Comparison of ENCODE assay signal across 8 cellular contexts in genomic region chr16:54928421-54929089, GRCh38. TPM values are rescaled to one million over a fixed set of nuclear protein-coding genes. Genes with fewer than 3 reads are reported as not detected.
DNase-seq lines count a peak whose midpoint lies in the region; ATAC-seq and TF ChIP-seq lines count a peak whose summit lies in the region.

No MANE protein-coding gene starts in this region.

- intact Hi-C loops in activated T-helper 1 cell treated with anti-CD3 and anti-CD28 coated beads, Interleukin-12 subunit alpha, Interleukin-12 subunit beta, Interleukin-2, Interleukin-4 antibody, amounts not matched to agents 30 ng/mL and 10 ng/mL and 1 ng/mL, durations not matched to agents 14 hours and 24 hours and 36 hours (cut with micrococcal nuclease), result loop anchor here (1.0 to 5.0 kb wide), 5 partner anchors 9 to 1224 kb away; partner anchors contain the start of gene FTO
- intact Hi-C loops in heart left ventricle (cut with DNase I), result loop anchor here in 8 of 10 donors (2.0 to 10.0 kb wide), 14 partner anchors 111 to 1494 kb away; partner anchors contain the start of genes IRX3 (in 4 of the 8) and RBL2 (in 1 of the 8)

- H3K27me3 ChIP-seq in BE2C (no peaks in the 10 kb centered on the region), heart left ventricle (peaks cover 0 to 63% (median 18%) of the 10 kb centered on the region in 9 donors), rectal smooth muscle tissue (ENCODE audit: control insufficient read depth, insufficient read depth, low read length) (peaks cover 47% of the 10 kb centered on the region)

- DNase-seq in BE2C (peak; percentile 75), NCI-H2171 (lab: John Stamatoyannopoulos, UW) (peak; percentile 77), heart left ventricle (peak; percentile 78 to 88 (median 86)), cerebellar cortex (ENCODE audit: low spot score) (no peak)
- DNase-seq in activated T-helper 1 cell treated with anti-CD3 and anti-CD28 coated beads, Interleukin-12 subunit alpha, Interleukin-12 subunit beta, Interleukin-2, Interleukin-4 antibody, amounts not matched to agents 30 ng/mL and 10 ng/mL and 1 ng/mL, durations not matched to agents 14 hours and 24 hours and 36 hours (ENCODE audit: low spot score), result no peak

- peak overlapping the region; percentile 88 for H3K4me3 Mint-ChIP-seq in activated T-helper 1 cell treated with anti-CD3 and anti-CD28 coated beads, Interleukin-12 subunit alpha, Interleukin-12 subunit beta, Interleukin-2, Interleukin-4 antibody, amounts not matched to agents 30 ng/mL and 10 ng/mL and 1 ng/mL, durations not matched to agents 14 hours and 24 hours and 36 hours

- H3K9me3 Mint-ChIP-seq in activated T-helper 1 cell treated with anti-CD3 and anti-CD28 coated beads, Interleukin-12 subunit alpha, Interleukin-12 subunit beta, Interleukin-2, Interleukin-4 antibody, amounts not matched to agents 30 ng/mL and 10 ng/mL and 1 ng/mL, durations not matched to agents 14 hours and 24 hours and 36 hours, result peaks cover 17% of the 10 kb centered on the region

- WGBS in heart left ventricle, 4 donors, result 0 to 1% (median 0%) methylated on average over 18 to 99 of the region's 99 CpGs

- peak overlapping the region; percentile 91 for H3K4me3 ChIP-seq in BE2C (ENCODE audit: low read depth, low read length)
- peak overlapping the region; percentile 60 to 86 (median 74) for H3K4me3 ChIP-seq in heart left ventricle
- peak overlapping the region; percentile 59 for H3K4me3 ChIP-seq in rectal smooth muscle tissue (ENCODE audit: low read length)

- H3K9ac ChIP-seq in rectal smooth muscle tissue (ENCODE audit: low read length), result no peak overlapping the region

- H3K27me3 Mint-ChIP-seq in activated T-helper 1 cell treated with anti-CD3 and anti-CD28 coated beads, Interleukin-12 subunit alpha, Interleukin-12 subunit beta, Interleukin-2, Interleukin-4 antibody, amounts not matched to agents 30 ng/mL and 10 ng/mL and 1 ng/mL, durations not matched to agents 14 hours and 24 hours and 36 hours (ENCODE audit: insufficient read depth), result peaks cover 65% of the 10 kb centered on the region

- ATAC-seq in GM18508 (IDR thresholded peaks at IDR 0.05; ENCODE audit: insufficient read depth, unreplicated experiment) (peak; percentile 10), HG02943 (IDR thresholded peaks at IDR 0.05; ENCODE audit: low read depth, unreplicated experiment) (peak; percentile 39), heart left ventricle (peak; percentile 6 to 71 (median 39))

- H3K36me3 ChIP-seq in BE2C (no peaks in the 10 kb centered on the region; the same call in 1 of the 2 replicates), heart left ventricle (peaks cover 0 to 7% (median 0%) of the 10 kb centered on the region in 9 donors), rectal smooth muscle tissue (ENCODE audit: control insufficient read depth, insufficient read depth, low read length) (no peaks in the 10 kb centered on the region)

- H3K27ac ChIP-seq in heart left ventricle, result peak overlapping the region; percentile 79 to 96 (median 90)
- no peak overlapping the region for H3K27ac ChIP-seq in rectal smooth muscle tissue (ENCODE audit: low read depth, low read length)

- peaks cover 21% of the 10 kb centered on the region for H3K4me1 Mint-ChIP-seq in activated T-helper 1 cell treated with anti-CD3 and anti-CD28 coated beads, Interleukin-12 subunit alpha, Interleukin-12 subunit beta, Interleukin-2, Interleukin-4 antibody, amounts not matched to agents 30 ng/mL and 10 ng/mL and 1 ng/mL, durations not matched to agents 14 hours and 24 hours and 36 hours (ENCODE audit: low read depth)

- H3K27ac Mint-ChIP-seq in activated T-helper 1 cell treated with anti-CD3 and anti-CD28 coated beads, Interleukin-12 subunit alpha, Interleukin-12 subunit beta, Interleukin-2, Interleukin-4 antibody, amounts not matched to agents 30 ng/mL and 10 ng/mL and 1 ng/mL, durations not matched to agents 14 hours and 24 hours and 36 hours, result no peak overlapping the region

- no peaks in the 10 kb centered on the region for H3K9me3 ChIP-seq in BE2C
- H3K9me3 ChIP-seq in heart left ventricle, result no peaks in the 10 kb centered on the region

- TF ChIP-seq POLR2A in heart left ventricle (IDR thresholded peaks at IDR 0.05), result no peak

- H3K4me1 ChIP-seq in BE2C (peaks cover 6% of the 10 kb centered on the region), heart left ventricle (peaks cover 0 to 39% (median 7%) of the 10 kb centered on the region in 12 donors), rectal smooth muscle tissue (ENCODE audit: control insufficient read depth, insufficient read depth, low read length) (peaks cover 11% of the 10 kb centered on the region)

- H3K36me3 Mint-ChIP-seq in activated T-helper 1 cell treated with anti-CD3 and anti-CD28 coated beads, Interleukin-12 subunit alpha, Interleukin-12 subunit beta, Interleukin-2, Interleukin-4 antibody, amounts not matched to agents 30 ng/mL and 10 ng/mL and 1 ng/mL, durations not matched to agents 14 hours and 24 hours and 36 hours (ENCODE audit: low read depth), result peaks cover 5% of the 10 kb centered on the region

- no peak for TF ChIP-seq CTCF in BE2C (IDR thresholded peaks at IDR 0.05; ENCODE audit: low read depth, low read length)
- TF ChIP-seq CTCF in heart left ventricle (IDR thresholded peaks at IDR 0.05), result peak in 3 of 12 donors; percentile 17 to 34 (median 17)

RNA-seq across cellular contexts. Expression of gene IRX5, which starts 2.1 kb away (rescaled TPM):
- polyA plus RNA-seq in BE2C (2012; ENCODE audit: insufficient read depth, insufficient read length, low read depth), result 4.6 TPM
- total RNA-seq in activated T-helper 1 cell treated with anti-CD3 and anti-CD28 coated beads, Interleukin-12 subunit alpha, Interleukin-12 subunit beta, Interleukin-2, Interleukin-4 antibody, amounts not matched to agents 30 ng/mL and 10 ng/mL and 1 ng/mL, durations not matched to agents 14 hours and 24 hours and 36 hours, result 0.16 and 0.20 TPM in 2 replicates
- total RNA-seq in heart left ventricle, result 10 to 100 TPM in 7 of 9 donors, 1 to 10 TPM in 2; 5.8 to 32.2 (median 18.1) TPM
- polyA plus RNA-seq in heart left ventricle, result 10 to 100 TPM; 19.2 to 19.4 TPM

Comparison
In these comparisons a context has a peak if more than half of its experiments do, and no peak if none do; other contexts are left out.
1. DNase-seq: peak in BE2C (single experiment), NCI-H2171 (single experiment) and heart left ventricle (5 of 5); none in activated T-helper 1 cell treated with anti-CD3 and anti-CD28 coated beads, Interleukin-12 subunit alpha, Interleukin-12 subunit beta, Interleukin-2, Interleukin-4 antibody, amounts not matched to agents 30 ng/mL and 10 ng/mL and 1 ng/mL, durations not matched to agents 14 hours and 24 hours and 36 hours (single experiment) and cerebellar cortex (single experiment).
2. Peak in every context shown above with its lines, with median percentiles within 50 percentile points of each other: H3K4me3 ChIP-seq and ATAC-seq.